In genomic region chr13:45367995-45368394, GRCh38 we compare ENCODE assay signal across 12 cellular contexts. TPM values are rescaled to one million over a fixed set of nuclear protein-coding genes. Genes with fewer than 3 reads are reported as not detected.
A peak's percentile ranks its signal among the peaks of the same experiment; 100 is the strongest.
DNase-seq lines count a peak whose midpoint lies in the region; ATAC-seq, FAIRE-seq and TF ChIP-seq lines count a peak whose summit lies in the region.
"Had no signal": no experiment of that assay in that cellular context is flagged by ENCODE, and none has a peak within 500 bp of the region (broad histone marks: within the 10 kb centered on the region; RNA-seq: fewer than 3 reads in every experiment).

No MANE protein-coding gene starts in this region.

- FAIRE-seq in small intestine (lab: Jason Lieb, UNC), result no peak
- FAIRE-seq: colon, urothelium cell line had no signal

- no peaks in the 10 kb centered on the region for H3K36me3 ChIP-seq in effector memory CD4-positive, alpha-beta T cell (ENCODE audit: control insufficient read depth, insufficient read depth, low read length)
- H3K36me3 ChIP-seq in small intestine (ENCODE audit: control insufficient read depth in 2 of 2, insufficient read depth in 2 of 2, low read length in 2 of 2), result no peaks in the 10 kb centered on the region

- DNase-seq in HK-2 (ENCODE audit: unreplicated experiment), result peak; percentile 30
- DNase-seq in effector memory CD4-positive, alpha-beta T cell, result no peak
- DNase-seq in small intestine, result peak; percentile 30
- no peak for DNase-seq in HuH-7.5 (ENCODE audit: low spot score)
- no peak for DNase-seq in AML-193 (lab: John Stamatoyannopoulos, UW)
- DNase-seq: DMS 273 treated with DMSO at 0.1 percent for 48 hours, glutamatergic neuron had no signal

- TF ChIP-seq CTCF in VCaP (conservative IDR thresholded peaks at IDR 0.05), result no peak

- H3K27ac ChIP-seq in VCaP (peak overlapping the region; percentile 54), small intestine (ENCODE audit: low read depth in 1 of 2, low read length in 1 of 2) (peak overlapping the region in 1 of 2 donors; percentile 81)
- peak overlapping the region; percentile 65 for H3K27ac ChIP-seq in effector memory CD4-positive, alpha-beta T cell (ENCODE audit: insufficient read depth, low read length, poor library complexity, severe bottlenecking)

- H3K4me3 ChIP-seq in effector memory CD4-positive, alpha-beta T cell (ENCODE audit: insufficient read depth, low read depth, low read length, poor library complexity, severe bottlenecking), result no peak overlapping the region
- no peak overlapping the region for H3K4me3 ChIP-seq in small intestine (ENCODE audit: low read depth in 1 of 2, low read length in 2 of 2)
- H3K4me3 ChIP-seq: lung had no signal

- no peak for ATAC-seq in GM21390 (IDR thresholded peaks at IDR 0.05; ENCODE audit: unreplicated experiment)

- no peaks in the 10 kb centered on the region for H3K9me3 ChIP-seq in effector memory CD4-positive, alpha-beta T cell (ENCODE audit: control insufficient read depth, low read length)
- H3K9me3 ChIP-seq in small intestine (ENCODE audit: control insufficient read depth, low read depth), result no peaks in the 10 kb centered on the region

- WGBS in small intestine, 3 donors, result 52 to 75% (median 65%) methylated on average over 5 of the region's 5 CpGs

- H3K4me1 ChIP-seq in effector memory CD4-positive, alpha-beta T cell (ENCODE audit: control insufficient read depth, insufficient read depth, low read length, poor library complexity, severe bottlenecking), result peaks cover 10% of the 10 kb centered on the region
- H3K4me1 ChIP-seq in small intestine (ENCODE audit: control insufficient read depth in 2 of 2, insufficient read depth in 1 of 2, low read depth in 1 of 2, low read length in 1 of 2), result peaks cover 2% of the 10 kb centered on the region in 2 donors

- no peaks in the 10 kb centered on the region for H3K27me3 ChIP-seq in effector memory CD4-positive, alpha-beta T cell (replicated peaks; ENCODE audit: control insufficient read depth, insufficient read depth, low read length, poor library complexity, severe bottlenecking)
- no peaks in the 10 kb centered on the region for H3K27me3 ChIP-seq in small intestine (ENCODE audit: control insufficient read depth in 2 of 2, insufficient read depth in 2 of 2, low read length in 2 of 2)

RNA-seq across cellular contexts. Expression of gene TPT1, which starts 27.0 kb away (rescaled TPM):
- polyA plus RNA-seq in small intestine, result over 10,000 TPM in 1 of 3 donors, 1,000 to 10,000 TPM in 2; 7,740 to 12,612 (median 9,620) TPM

RNA-seq across cellular contexts. Expression of gene SLC25A30, which starts 50.2 kb away (rescaled TPM):
- polyA plus RNA-seq in small intestine, result 1 to 10 TPM; 2.4 to 5.2 (median 3.8) TPM

Comparison
In these comparisons a context has a peak if more than half of its experiments do, and no peak if none do; other contexts are left out.
1. DNase-seq: peak in HK-2 (single experiment) and small intestine (single experiment); none in effector memory CD4-positive, alpha-beta T cell (0 of 3), HuH-7.5 (single experiment) and AML-193 (0 of 2).